ENCODE assay signal across 14 cellular contexts in genomic region chr2:18891598-18892345, GRCh38.
"Had no signal": no experiment of that assay in that cellular context is flagged by ENCODE, and none has a peak within 500 bp of the region (broad histone marks: within the 10 kb centered on the region; RNA-seq: fewer than 3 reads in every experiment).

No MANE protein-coding gene starts in this region.

- H3K9me3 ChIP-seq: ascending aorta, breast epithelium, left ventricle myocardium inferior had no signal

- H3K4me3 ChIP-seq: ascending aorta, breast epithelium, left ventricle myocardium inferior had no signal

- H3K27ac ChIP-seq: ascending aorta, breast epithelium, left ventricle myocardium inferior had no signal

- H3K4me1 ChIP-seq: breast epithelium had no signal

- H3K27me3 ChIP-seq: ascending aorta, breast epithelium had no signal

- H3K36me3 ChIP-seq: ascending aorta, breast epithelium, left ventricle myocardium inferior had no signal

- DNase-seq: activated CD4-positive, CD25-positive, alpha-beta regulatory T cell treated with anti-CD3 and anti-CD28 coated beads, Interleukin-2, amount 50 U/mL, for 72 hours; activated naive CD4-positive, alpha-beta T cell treated with anti-CD3 and anti-CD28 coated beads for 36 hours; activated naive CD8-positive, alpha-beta T cell treated with anti-CD3 and anti-CD28 coated beads, Interleukin-2, amount 50 U/mL, for 24 hours; cerebellar nuclear complex; effector memory CD4-positive, alpha-beta T cell; hypothalamus; kidney; left ventricle myocardium inferior; mesenchymal stem cell; natural killer cell; stimulated activated CD4-positive, alpha-beta T cell treated with anti-CD3 and anti-CD28 coated beads, Interleukin-2, amount 100 ng/mL, for 48 hours had no signal

- ATAC-seq: activated naive CD8-positive, alpha-beta T cell treated with anti-CD3 and anti-CD28 coated beads, Interleukin-2, amount 50 U/mL, for 24 hours; natural killer cell; stimulated activated memory B cell treated with anti-CD40 and anti-IgM and Interleukin-4, amounts not matched to agents 10 μg/mL and 1 μg/mL and 100 μg/mL, for 72 hours had no signal
